13 cellular contexts compared by ENCODE assay signal in genomic region chr15:38559908-38560307, GRCh38. TPM values are rescaled to one million over a fixed set of nuclear protein-coding genes. Genes with fewer than 3 reads are reported as not detected.
DNase-seq lines count a peak whose midpoint lies in the region; ATAC-seq and TF ChIP-seq lines count a peak whose summit lies in the region.
"Had no signal": no experiment of that assay in that cellular context is flagged by ENCODE, and none has a peak within 500 bp of the region (broad histone marks: within the 10 kb centered on the region; RNA-seq: fewer than 3 reads in every experiment).

No MANE protein-coding gene starts in this region.

- DNase-seq in AG04449 (ENCODE audit: low read depth, low spot score) = no peak
- DNase-seq in CD8-positive, alpha-beta T cell = no peak
- DNase-seq in activated CD8-positive, alpha-beta T cell treated with anti-CD3 and anti-CD28 coated beads, Interleukin-2, amount 10 ng/mL, durations not matched to agents 7 days and 5 days = no peak
- no peak for DNase-seq in AG08396 (ENCODE audit: low spot score)
- DNase-seq in foreskin keratinocyte = no peak
- DNase-seq: activated CD4-positive, CD25-positive, alpha-beta regulatory T cell; Karpas-422; testis had no signal

- peaks cover 86% of the 10 kb centered on the region for H3K4me1 Mint-ChIP-seq in CD8-positive, alpha-beta T cell (ENCODE audit: low read depth)
- peaks cover 74% of the 10 kb centered on the region for H3K4me1 Mint-ChIP-seq in activated CD8-positive, alpha-beta T cell treated with anti-CD3 and anti-CD28 coated beads, Interleukin-2, amount 10 ng/mL, durations not matched to agents 7 days and 5 days (ENCODE audit: low read depth)

- H3K27me3 Mint-ChIP-seq in CD8-positive, alpha-beta T cell (ENCODE audit: low read depth) = no peaks in the 10 kb centered on the region
- H3K27me3 Mint-ChIP-seq in activated CD8-positive, alpha-beta T cell treated with anti-CD3 and anti-CD28 coated beads, Interleukin-2, amount 10 ng/mL, durations not matched to agents 7 days and 5 days (ENCODE audit: low read depth) = no peaks in the 10 kb centered on the region

- no peak overlapping the region for H3K27ac ChIP-seq in CD8-positive, alpha-beta T cell (ENCODE audit: low read depth, low read length)
- no peak overlapping the region for H3K27ac ChIP-seq in foreskin keratinocyte
- H3K27ac ChIP-seq: breast epithelium, prostate gland, testis had no signal

- ATAC-seq in CD8-positive, alpha-beta T cell = no peak
- ATAC-seq in activated CD8-positive, alpha-beta T cell treated with anti-CD3 and anti-CD28 coated beads, Interleukin-2, amount 10 ng/mL, durations not matched to agents 7 days and 5 days = no peak
- ATAC-seq in HG03095 (IDR thresholded peaks at IDR 0.05; ENCODE audit: unreplicated experiment) = no peak
- no peak for ATAC-seq in HG03280 (IDR thresholded peaks at IDR 0.05; ENCODE audit: unreplicated experiment)
- no peak for ATAC-seq in foreskin keratinocyte

- H3K4me3 ChIP-seq in AG04449 (ENCODE audit: low read depth, low read length) (peak overlapping the region; percentile 58), endocrine pancreas (ENCODE audit: control insufficient read depth, insufficient read depth, low read length) (peak overlapping the region; percentile 90)
- peak overlapping the region; percentile 96 for H3K4me3 ChIP-seq in CD8-positive, alpha-beta T cell (ENCODE audit: low read depth, low read length)
- H3K4me3 ChIP-seq: breast epithelium, prostate gland, testis had no signal

- POLR2A ChIA-PET in AG04449 (lab: Yijun Ruan, JAX) = interaction anchor here (0.6 kb wide), 1 partner anchor 38 kb away, joined by 3 read pairs; no protein-coding TSS in a partner anchor
- POLR2A ChIA-PET in CD8-positive, alpha-beta T cell (lab: Charles Lee) = interaction anchor here (0.6 to 3.2 kb wide), 5 partner anchors 57 to 124 kb away, joined by 3 to 17 read pairs (median 3); no protein-coding TSS in a partner anchor
- POLR2A ChIA-PET in activated CD8-positive, alpha-beta T cell treated with anti-CD3 and anti-CD28 coated beads, Interleukin-2, amount 10 ng/mL, durations not matched to agents 7 days and 5 days (lab: Charles Lee) = interaction anchor here (0.8 to 9.4 kb wide), 7 partner anchors 11 to 139 kb away, joined by 3 to 336 read pairs (median 10); partner anchors contain the start of gene FAM98B

- H3K4me3 Mint-ChIP-seq in CD8-positive, alpha-beta T cell = peak overlapping the region; percentile 98
- H3K4me3 Mint-ChIP-seq in activated CD8-positive, alpha-beta T cell treated with anti-CD3 and anti-CD28 coated beads, Interleukin-2, amount 10 ng/mL, durations not matched to agents 7 days and 5 days = peak overlapping the region; percentile 94

- peak overlapping the region; percentile 95 for H3K27ac Mint-ChIP-seq in CD8-positive, alpha-beta T cell
- peak overlapping the region; percentile 93 for H3K27ac Mint-ChIP-seq in activated CD8-positive, alpha-beta T cell treated with anti-CD3 and anti-CD28 coated beads, Interleukin-2, amount 10 ng/mL, durations not matched to agents 7 days and 5 days

- H3K36me3 Mint-ChIP-seq in CD8-positive, alpha-beta T cell = peaks cover 75% of the 10 kb centered on the region
- peaks cover 89% of the 10 kb centered on the region for H3K36me3 Mint-ChIP-seq in activated CD8-positive, alpha-beta T cell treated with anti-CD3 and anti-CD28 coated beads, Interleukin-2, amount 10 ng/mL, durations not matched to agents 7 days and 5 days (ENCODE audit: low read depth)

- peaks cover 82% of the 10 kb centered on the region for H3K4me1 ChIP-seq in CD8-positive, alpha-beta T cell (ENCODE audit: insufficient read depth, low read length)
- peaks cover 7% of the 10 kb centered on the region for H3K4me1 ChIP-seq in endocrine pancreas (ENCODE audit: control insufficient read depth, insufficient read depth, low read length)
- no peaks in the 10 kb centered on the region for H3K4me1 ChIP-seq in foreskin keratinocyte
- H3K4me1 ChIP-seq: breast epithelium, testis had no signal

- H3K36me3 ChIP-seq in CD8-positive, alpha-beta T cell (ENCODE audit: insufficient read depth, low read length) = peaks cover 10% of the 10 kb centered on the region
- H3K36me3 ChIP-seq in endocrine pancreas (ENCODE audit: control insufficient read depth, insufficient read depth, low read length) = no peaks in the 10 kb centered on the region
- H3K36me3 ChIP-seq: breast epithelium, prostate gland had no signal

- intact Hi-C loops in CD8-positive, alpha-beta T cell (cut with DNase I, micrococcal nuclease) = loop anchor here (5.0 to 10.0 kb wide), 4 partner anchors 38 to 1225 kb away; partner anchors contain the start of gene FSIP1 (in 1 of the 2)

- H3K27me3 ChIP-seq in CD8-positive, alpha-beta T cell (ENCODE audit: insufficient read depth, low read length) = no peaks in the 10 kb centered on the region
- no peaks in the 10 kb centered on the region for H3K27me3 ChIP-seq in endocrine pancreas (ENCODE audit: control insufficient read depth, insufficient read depth, low read length)
- H3K27me3 ChIP-seq in foreskin keratinocyte = peaks cover 71% of the 10 kb centered on the region
- H3K27me3 ChIP-seq: breast epithelium, testis had no signal

- peak overlapping the region; percentile 8 for H3K9ac ChIP-seq in endocrine pancreas (ENCODE audit: control insufficient read depth, insufficient read depth, low read length)

- H3K9me3 ChIP-seq in CD8-positive, alpha-beta T cell (ENCODE audit: low read length) = no peaks in the 10 kb centered on the region
- H3K9me3 ChIP-seq in endocrine pancreas (ENCODE audit: control insufficient read depth, low read length) = no peaks in the 10 kb centered on the region
- H3K9me3 ChIP-seq: breast epithelium, prostate gland, testis had no signal

- CTCF ChIA-PET in AG04449 (lab: Yijun Ruan, JAX) = interaction anchor here (0.6 to 2.4 kb wide), 9 partner anchors 9 to 141 kb away, joined by 3 to 13 read pairs (median 4); no protein-coding TSS in a partner anchor
- CTCF ChIA-PET in CD8-positive, alpha-beta T cell (lab: Charles Lee) = interaction anchor here (1.4 to 10.2 kb wide), 6 partner anchors 26 to 137 kb away, joined by 3 to 420 read pairs (median 62); no protein-coding TSS in a partner anchor
- CTCF ChIA-PET in activated CD8-positive, alpha-beta T cell treated with anti-CD3 and anti-CD28 coated beads, Interleukin-2, amount 10 ng/mL, durations not matched to agents 7 days and 5 days (lab: Charles Lee) = interaction anchor here (1.1 to 9.3 kb wide), 10 partner anchors 26 to 139 kb away, joined by 3 to 572 read pairs (median 30); no protein-coding TSS in a partner anchor

- TF ChIP-seq CTCF in AG04449 (IDR thresholded peaks at IDR 0.05; ENCODE audit: insufficient read depth, low read length, missing control alignments) (no peak), foreskin keratinocyte (conservative IDR thresholded peaks at IDR 0.05) (no peak)
- TF ChIP-seq CTCF in CD8-positive, alpha-beta T cell (IDR thresholded peaks at IDR 0.05) = no peak

- H3K9me3 Mint-ChIP-seq in CD8-positive, alpha-beta T cell = no peaks in the 10 kb centered on the region
- no peaks in the 10 kb centered on the region for H3K9me3 Mint-ChIP-seq in activated CD8-positive, alpha-beta T cell treated with anti-CD3 and anti-CD28 coated beads, Interleukin-2, amount 10 ng/mL, durations not matched to agents 7 days and 5 days (ENCODE audit: insufficient read depth)

RNA-seq across cellular contexts. Expression of gene RASGRP1, which starts 4.7 kb away (rescaled TPM):
- 10 to 100 TPM; 58.2 to 65.2 TPM for total RNA-seq in CD8-positive, alpha-beta T cell
- total RNA-seq in activated CD8-positive, alpha-beta T cell treated with anti-CD3 and anti-CD28 coated beads, Interleukin-2, amount 10 ng/mL, durations not matched to agents 7 days and 5 days = 100 to 1,000 TPM; 161 to 165 TPM
- total RNA-seq in foreskin keratinocyte = not detected in 2 replicates
- polyA plus RNA-seq in foreskin keratinocyte = not detected in 2 replicates

Comparison
In these comparisons a context has a peak if more than half of its experiments do, and no peak if none do; other contexts are left out.
1. RNA of gene RASGRP1, which starts 4.7 kb away (total RNA-seq): 161 to 165 TPM in activated CD8-positive, alpha-beta T cell treated with anti-CD3 and anti-CD28 coated beads, Interleukin-2, amount 10 ng/mL, durations not matched to agents 7 days and 5 days and 58.2 to 65.2 TPM in CD8-positive, alpha-beta T cell; not detected in foreskin keratinocyte; every median in the first group is over 10 times any median in the second.
2. Peak in every context shown above with its lines, with median percentiles within 50 percentile points of each other: H3K4me3 ChIP-seq.